1 cellular context compared by ENCODE assay signal in genomic region chr9:87422999-87423398, GRCh38.
TF ChIP-seq lines count a peak whose summit lies in the region.

No MANE protein-coding gene starts in this region.

TF ChIP-seq in SK-N-SH, 30 proteins besides CTCF, POLR2A, EP300 and RAD21 (continued from another document):
- TF ChIP-seq ZBTB33 (IDR thresholded peaks at IDR 0.05; ENCODE audit: borderline replicate concordance, low read depth) (no peak), TCF12 (IDR thresholded peaks at IDR 0.05) (no peak), MEF2A (IDR thresholded peaks at IDR 0.05; ENCODE audit: borderline replicate concordance, low read depth) (no peak), POLR2AphosphoS5 (IDR thresholded peaks at IDR 0.05; ENCODE audit: low read depth, low read length) (no peak), TAF1 (IDR thresholded peaks at IDR 0.05; ENCODE audit: borderline replicate concordance, low read depth, low read length) (no peak)
